In the genomic region with DNA sequence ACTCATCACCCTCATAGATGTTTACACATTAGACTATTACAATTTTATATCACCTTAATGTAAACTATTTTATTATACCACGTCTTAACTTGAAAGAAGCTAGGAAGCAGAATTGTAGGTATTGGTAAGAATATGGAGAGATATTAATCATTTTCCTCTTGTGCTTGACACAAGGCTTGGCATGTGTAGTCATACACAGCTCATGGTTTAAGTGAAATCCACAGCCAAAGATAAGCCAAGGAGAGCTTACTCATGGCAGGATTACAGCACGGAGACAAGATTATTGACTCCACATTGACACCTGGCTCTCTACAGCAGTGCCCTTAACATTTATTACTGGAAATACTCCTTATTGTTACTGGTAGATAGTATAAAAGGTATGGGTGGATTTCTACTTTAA, we compare ENCODE assay signal across 22 cellular contexts.
DNase-seq lines count a peak whose midpoint lies in the region; ATAC-seq, FAIRE-seq and TF ChIP-seq lines count a peak whose summit lies in the region.
"Had no signal": no experiment of that assay in that cellular context is flagged by ENCODE, and none has a peak within 500 bp of the region (broad histone marks: within the 10 kb centered on the region; RNA-seq: fewer than 3 reads in every experiment).

No MANE protein-coding gene starts in this region.

- no peaks in the 10 kb centered on the region for H3K4me1 Mint-ChIP-seq in activated naive CD8-positive, alpha-beta T cell treated with anti-CD3 and anti-CD28 coated beads for 36 hours

- DNase-seq in D721Med (ENCODE audit: insufficient read length, low spot score), result no peak
- peak; percentile 35 for DNase-seq in NCI-H524 treated with DMSO at 0.1 percent for 48 hours (lab: John Stamatoyannopoulos, UW)
- peak; percentile 46 for DNase-seq in WERI-Rb-1
- peak; percentile 7 for DNase-seq in fibroblast of the aortic adventitia (ENCODE audit: low read depth)
- no peak for DNase-seq in activated naive CD8-positive, alpha-beta T cell treated with anti-CD3 and anti-CD28 coated beads for 36 hours
- DNase-seq: AML-193; C1 segment of cervical spinal cord; CD8-positive, alpha-beta T cell; EL; GF-D8; MM.1S; NCI-H1048; NCI-H1417 treated with DMSO at 0.1 percent for 48 hours; NCI-H187; NCI-H510A; NCI-H774; Right ventricle myocardium superior had no signal

- H3K4me3 ChIP-seq in WERI-Rb-1 (ENCODE audit: low read depth, low read length), result no peak overlapping the region
- no peak overlapping the region for H3K4me3 ChIP-seq in fibroblast of the aortic adventitia (ENCODE audit: low read depth, low read length)
- H3K4me3 ChIP-seq: K562 had no signal

- H3K27ac ChIP-seq in WERI-Rb-1, result peak overlapping the region; percentile 21; the same call in 1 of the 2 replicates

- H3K27ac Mint-ChIP-seq in activated naive CD8-positive, alpha-beta T cell treated with anti-CD3 and anti-CD28 coated beads for 36 hours, result no peak overlapping the region
- H3K27ac Mint-ChIP-seq: CD8-positive, alpha-beta T cell had no signal

- no peak for TF ChIP-seq CTCF in D721Med (IDR thresholded peaks at IDR 0.05; ENCODE audit: insufficient read depth, missing control alignments)
- TF ChIP-seq CTCF in WERI-Rb-1 (IDR thresholded peaks at IDR 0.05; ENCODE audit: low read depth, low read length), result no peak
- no peak for TF ChIP-seq CTCF in fibroblast of the aortic adventitia (IDR thresholded peaks at IDR 0.05; ENCODE audit: insufficient read depth, low read length)

- ATAC-seq in GM18502 (IDR thresholded peaks at IDR 0.05; ENCODE audit: poor library complexity, unreplicated experiment), result no peak
- no peak for ATAC-seq in HG03520 (IDR thresholded peaks at IDR 0.05; ENCODE audit: unreplicated experiment)
- ATAC-seq: CD8-positive, alpha-beta T cell; K562 had no signal

- H3K4me3 Mint-ChIP-seq in activated naive CD8-positive, alpha-beta T cell treated with anti-CD3 and anti-CD28 coated beads for 36 hours, result no peak overlapping the region
- H3K4me3 Mint-ChIP-seq: CD8-positive, alpha-beta T cell had no signal

- no peaks in the 10 kb centered on the region for H3K27me3 ChIP-seq in WERI-Rb-1 (ENCODE audit: insufficient read depth, low read depth, severe bottlenecking)

- H3K27me3 Mint-ChIP-seq in activated naive CD8-positive, alpha-beta T cell treated with anti-CD3 and anti-CD28 coated beads for 36 hours, result no peaks in the 10 kb centered on the region

- no peaks in the 10 kb centered on the region for H3K9me3 ChIP-seq in WERI-Rb-1 (ENCODE audit: severe bottlenecking)

- peaks cover 8% of the 10 kb centered on the region for H3K9me3 Mint-ChIP-seq in activated naive CD8-positive, alpha-beta T cell treated with anti-CD3 and anti-CD28 coated beads for 36 hours
- H3K9me3 Mint-ChIP-seq: CD8-positive, alpha-beta T cell had no signal

- no peaks in the 10 kb centered on the region for H3K36me3 ChIP-seq in WERI-Rb-1

- peak; percentile 96 for FAIRE-seq in D721Med (lab: Jason Lieb, UNC)
- FAIRE-seq: GM19239, H1, K562 had no signal

- no peaks in the 10 kb centered on the region for H3K36me3 Mint-ChIP-seq in activated naive CD8-positive, alpha-beta T cell treated with anti-CD3 and anti-CD28 coated beads for 36 hours
- H3K36me3 Mint-ChIP-seq: CD8-positive, alpha-beta T cell had no signal

Comparison
In these comparisons a context has a peak if more than half of its experiments do, and no peak if none do; other contexts are left out.
1. DNase-seq: peak in NCI-H524 treated with DMSO at 0.1 percent for 48 hours (single experiment), WERI-Rb-1 (single experiment) and fibroblast of the aortic adventitia (single experiment); none in D721Med (single experiment) and activated naive CD8-positive, alpha-beta T cell treated with anti-CD3 and anti-CD28 coated beads for 36 hours (single experiment).